8 cellular contexts compared by ENCODE assay signal in the genomic region with DNA sequence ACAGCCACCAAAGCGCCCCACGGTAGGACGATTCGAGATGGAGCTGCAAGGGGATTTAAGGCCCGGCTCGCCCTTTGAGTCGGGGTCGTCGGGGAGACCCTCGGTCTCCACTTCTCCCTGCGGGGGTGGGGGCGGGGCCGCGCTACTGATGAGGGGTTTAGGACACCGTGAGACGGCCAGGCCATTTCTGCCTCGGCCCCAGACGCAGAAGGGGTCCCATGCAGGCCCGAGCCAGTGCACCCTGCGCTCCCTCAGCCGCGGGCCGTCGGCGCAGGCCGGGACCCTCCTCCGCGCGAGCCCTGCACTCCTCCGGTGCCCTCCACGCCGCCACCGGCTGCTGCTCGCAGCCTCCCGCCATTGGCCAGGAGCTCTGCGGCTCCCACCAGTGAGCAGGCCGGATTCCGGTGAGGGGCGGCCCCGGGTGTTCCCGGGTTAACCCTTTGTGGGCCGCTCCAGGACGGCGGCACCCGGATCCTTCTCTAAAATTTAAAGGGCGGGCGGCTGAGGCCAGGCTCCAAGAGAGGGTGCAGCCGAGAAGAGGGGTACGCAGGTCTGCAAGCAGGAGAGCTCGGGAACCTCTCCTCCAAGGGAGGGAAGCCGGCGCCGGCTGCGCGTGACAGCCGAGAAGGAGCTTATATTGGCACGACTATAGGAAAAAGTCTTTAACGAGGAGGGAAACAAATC. TPM values are rescaled to one million over a fixed set of nuclear protein-coding genes. Genes with fewer than 3 reads are reported as not detected.
DNase-seq lines count a peak whose midpoint lies in the region; ATAC-seq and TF ChIP-seq lines count a peak whose summit lies in the region.

No MANE protein-coding gene starts in this region.

- no peaks in the 10 kb centered on the region for H3K9me3 ChIP-seq in BE2C

- H3K4me1 ChIP-seq in BE2C = no peaks in the 10 kb centered on the region

- no peaks in the 10 kb centered on the region for H3K36me3 Mint-ChIP-seq in activated CD4-positive, alpha-beta T cell treated with anti-CD3 and anti-CD28 coated beads for 36 hours (ENCODE audit: low read depth)

- no peaks in the 10 kb centered on the region for H3K27me3 ChIP-seq in BE2C

- ATAC-seq in activated CD4-positive, alpha-beta T cell treated with anti-CD3 and anti-CD28 coated beads for 36 hours = peak; percentile 93
- ATAC-seq in HG03378 (IDR thresholded peaks at IDR 0.05; ENCODE audit: unreplicated experiment) = no peak

- H3K4me3 Mint-ChIP-seq in activated CD4-positive, alpha-beta T cell treated with anti-CD3 and anti-CD28 coated beads for 36 hours = peak overlapping the region; percentile 72

- POLR2A ChIA-PET in activated CD4-positive, alpha-beta T cell treated with anti-CD3 and anti-CD28 coated beads for 36 hours (lab: Charles Lee) = interaction anchor here (0.8 to 1.0 kb wide), 3 partner anchors 52 to 448 kb away, joined by 3 to 7 read pairs (median 4); a partner anchor contains a TSS

- H3K27me3 Mint-ChIP-seq in activated CD4-positive, alpha-beta T cell treated with anti-CD3 and anti-CD28 coated beads for 36 hours = peaks cover 10% of the 10 kb centered on the region

- no peaks in the 10 kb centered on the region for H3K9me3 Mint-ChIP-seq in activated CD4-positive, alpha-beta T cell treated with anti-CD3 and anti-CD28 coated beads for 36 hours (ENCODE audit: low read depth)

- no peak for TF ChIP-seq CTCF in BE2C (IDR thresholded peaks at IDR 0.05; ENCODE audit: low read depth, low read length)
- no peak for TF ChIP-seq CTCF in GM20000 (IDR thresholded peaks at IDR 0.05; ENCODE audit: extremely low read depth, missing control alignments)

- CTCF ChIA-PET in activated CD4-positive, alpha-beta T cell treated with anti-CD3 and anti-CD28 coated beads for 36 hours (lab: Charles Lee) = interaction anchor here (0.5 to 2.8 kb wide), 14 partner anchors 14 to 451 kb away, joined by 3 to 23 read pairs (median 4); a partner anchor contains a TSS

- intact Hi-C loops in activated CD4-positive, alpha-beta T cell treated with anti-CD3 and anti-CD28 coated beads for 36 hours (cut with DNase I, micrococcal nuclease) = loop anchor here in 1 of 2 experiments (1.0 to 5.0 kb wide), 3 partner anchors 52 to 551 kb away; a partner anchor contains a TSS

- H3K27ac Mint-ChIP-seq in activated CD4-positive, alpha-beta T cell treated with anti-CD3 and anti-CD28 coated beads for 36 hours = no peak overlapping the region

- H3K4me3 ChIP-seq in BE2C (ENCODE audit: low read depth, low read length) = peak overlapping the region; percentile 49

- H3K36me3 ChIP-seq in BE2C = no peaks in the 10 kb centered on the region

- DNase-seq in BE2C (peak; percentile 85), GM20000 (ENCODE audit: low spot score) (peak; percentile 86), NCI-H128 (lab: John Stamatoyannopoulos, UW; ENCODE audit: unreplicated experiment) (peak; percentile 58), cerebellar cortex (ENCODE audit: low spot score) (peak; percentile 71), kidney glomerular epithelial cell (lab: John Stamatoyannopoulos, UW) (peak; percentile 47)
- DNase-seq in activated CD4-positive, alpha-beta T cell treated with anti-CD3 and anti-CD28 coated beads for 36 hours = peak; percentile 82
- peak; percentile 50 to 72 (median 64) for DNase-seq in stimulated activated CD4-positive, alpha-beta T cell treated with anti-CD3 and anti-CD28 coated beads, Interleukin-1b, Interleukin-23, amount 100 ng/mL, for 24 hours (ENCODE audit: low read depth in 4 of 4, low spot score in 1 of 4)

- peaks cover 12% of the 10 kb centered on the region for H3K4me1 Mint-ChIP-seq in activated CD4-positive, alpha-beta T cell treated with anti-CD3 and anti-CD28 coated beads for 36 hours

RNA-seq across cellular contexts. Expression of a gene that starts 18.0 kb away (rescaled TPM):
- 0.42 TPM for polyA plus RNA-seq in BE2C (2012; ENCODE audit: insufficient read depth, insufficient read length, low read depth)
- total RNA-seq in activated CD4-positive, alpha-beta T cell treated with anti-CD3 and anti-CD28 coated beads for 36 hours = under 1 TPM in 1 of 2 experiments, not detected in 1; 0.19 TPM

RNA-seq across cellular contexts. Expression of a gene that starts 51.8 kb away (rescaled TPM):
- polyA plus RNA-seq in BE2C (2012; ENCODE audit: insufficient read depth, insufficient read length, low read depth) = 74.7 TPM
- total RNA-seq in activated CD4-positive, alpha-beta T cell treated with anti-CD3 and anti-CD28 coated beads for 36 hours = 100 to 1,000 TPM in 1 of 2 experiments, 10 to 100 TPM in 1; 87.6 to 101 TPM
